4 cellular contexts compared by ENCODE assay signal in genomic region chr7:106340247-106340596, GRCh38. TPM values are rescaled to one million over a fixed set of nuclear protein-coding genes. Genes with fewer than 3 reads are reported as not detected.
DNase-seq lines count a peak whose midpoint lies in the region; ATAC-seq and TF ChIP-seq lines count a peak whose summit lies in the region.
"Not testable (repeated sequence)": the region's sequence is repeated elsewhere in the genome, so short reads cannot be mapped to it uniquely, and the experiment has no call there.

No MANE protein-coding gene starts in this region.

- peaks cover 27% of the 10 kb centered on the region for H3K36me3 Mint-ChIP-seq in activated CD4-positive, alpha-beta T cell treated with anti-CD3 and anti-CD28 coated beads, Interleukin-2, amount 10 ng/mL, durations not matched to agents 24 days and 14 days (ENCODE audit: low read depth)
- peaks cover 44 to 52% of the 10 kb centered on the region in 2 donors for H3K36me3 Mint-ChIP-seq in activated T-cell treated with anti-CD3 and anti-CD28 coated beads, Interleukin-2, amount 50 U/mL, for 72 hours (ENCODE audit: insufficient read depth in 2 of 2)
- H3K36me3 Mint-ChIP-seq in activated naive CD4-positive, alpha-beta T cell treated with anti-CD3 and anti-CD28 coated beads, Interleukin-2, amount 50 U/mL, for 72 hours = peaks cover 41 to 84% of the 10 kb centered on the region in 2 donors
- peaks cover 17% of the 10 kb centered on the region for H3K36me3 Mint-ChIP-seq in endothelial cell (ENCODE audit: low read depth, unreplicated experiment)

- not testable (repeated sequence) for H3K27me3 Mint-ChIP-seq in activated CD4-positive, alpha-beta T cell treated with anti-CD3 and anti-CD28 coated beads, Interleukin-2, amount 10 ng/mL, durations not matched to agents 24 days and 14 days; endothelial cell (ENCODE audit: unreplicated experiment)
- H3K27me3 Mint-ChIP-seq in activated T-cell treated with anti-CD3 and anti-CD28 coated beads, Interleukin-2, amount 50 U/mL, for 72 hours (ENCODE audit: low read depth) = peaks cover 27% of the 10 kb centered on the region

- not testable (repeated sequence) for H3K4me3 Mint-ChIP-seq in activated CD4-positive, alpha-beta T cell treated with anti-CD3 and anti-CD28 coated beads, Interleukin-2, amount 10 ng/mL, durations not matched to agents 24 days and 14 days
- peak overlapping the region in 1 of 2 donors; percentile 26 for H3K4me3 Mint-ChIP-seq in activated T-cell treated with anti-CD3 and anti-CD28 coated beads, Interleukin-2, amount 50 U/mL, for 72 hours
- H3K4me3 Mint-ChIP-seq in endothelial cell (ENCODE audit: unreplicated experiment) = peak overlapping the region; percentile 2

- H3K4me1 Mint-ChIP-seq in activated CD4-positive, alpha-beta T cell treated with anti-CD3 and anti-CD28 coated beads, Interleukin-2, amount 10 ng/mL, durations not matched to agents 24 days and 14 days = peaks cover 22% of the 10 kb centered on the region
- peaks cover 27% of the 10 kb centered on the region for H3K4me1 Mint-ChIP-seq in activated T-cell treated with anti-CD3 and anti-CD28 coated beads, Interleukin-2, amount 50 U/mL, for 72 hours (ENCODE audit: low read depth)
- H3K4me1 Mint-ChIP-seq in endothelial cell (ENCODE audit: unreplicated experiment) = not testable (repeated sequence)

- peak; percentile 30 for DNase-seq in activated CD4-positive, alpha-beta T cell treated with anti-CD3 and anti-CD28 coated beads, Interleukin-2, amount 10 ng/mL, durations not matched to agents 24 days and 14 days
- DNase-seq in activated T-cell treated with anti-CD3 and anti-CD28 coated beads, Interleukin-2, amount 50 U/mL, for 72 hours; activated naive CD4-positive, alpha-beta T cell treated with anti-CD3 and anti-CD28 coated beads, Interleukin-2, amount 50 U/mL, for 72 hours (ENCODE audit: low spot score in 2 of 2); endothelial cell (ENCODE audit: low spot score): not testable (repeated sequence)

- not testable (repeated sequence) for H3K27ac Mint-ChIP-seq in activated CD4-positive, alpha-beta T cell treated with anti-CD3 and anti-CD28 coated beads, Interleukin-2, amount 10 ng/mL, durations not matched to agents 24 days and 14 days; endothelial cell (ENCODE audit: unreplicated experiment)
- H3K27ac Mint-ChIP-seq in activated T-cell treated with anti-CD3 and anti-CD28 coated beads, Interleukin-2, amount 50 U/mL, for 72 hours = peak overlapping the region; percentile 62
- peak overlapping the region; percentile 13 to 91 for H3K27ac Mint-ChIP-seq in activated naive CD4-positive, alpha-beta T cell treated with anti-CD3 and anti-CD28 coated beads, Interleukin-2, amount 50 U/mL, for 72 hours

- ATAC-seq in activated T-cell treated with anti-CD3 and anti-CD28 coated beads, Interleukin-2, amount 50 U/mL, for 72 hours (replicated peaks in 1 of 2) = not testable (repeated sequence)
- peak; percentile 6 to 17 for ATAC-seq in activated naive CD4-positive, alpha-beta T cell treated with anti-CD3 and anti-CD28 coated beads, Interleukin-2, amount 50 U/mL, for 72 hours

- TF ChIP-seq CTCF in endothelial cell (IDR thresholded peaks at IDR 0.05; ENCODE audit: unreplicated experiment) = not testable (repeated sequence)

- peaks cover 20% of the 10 kb centered on the region for H3K9me3 Mint-ChIP-seq in activated CD4-positive, alpha-beta T cell treated with anti-CD3 and anti-CD28 coated beads, Interleukin-2, amount 10 ng/mL, durations not matched to agents 24 days and 14 days
- H3K9me3 Mint-ChIP-seq in activated T-cell treated with anti-CD3 and anti-CD28 coated beads, Interleukin-2, amount 50 U/mL, for 72 hours = peaks cover 24 to 32% of the 10 kb centered on the region in 2 donors
- peaks cover 42 to 53% of the 10 kb centered on the region in 2 donors for H3K9me3 Mint-ChIP-seq in activated naive CD4-positive, alpha-beta T cell treated with anti-CD3 and anti-CD28 coated beads, Interleukin-2, amount 50 U/mL, for 72 hours
- not testable (repeated sequence) for H3K9me3 Mint-ChIP-seq in endothelial cell (ENCODE audit: unreplicated experiment)

- intact Hi-C loops in activated CD4-positive, alpha-beta T cell treated with anti-CD3 and anti-CD28 coated beads, Interleukin-2, amount 10 ng/mL, durations not matched to agents 24 days and 14 days (cut with micrococcal nuclease) = not testable (repeated sequence)

RNA-seq across cellular contexts. Expression of gene NAMPT, which starts 55.4 kb away (rescaled TPM):
- total RNA-seq in activated CD4-positive, alpha-beta T cell treated with anti-CD3 and anti-CD28 coated beads, Interleukin-2, amount 10 ng/mL, durations not matched to agents 24 days and 14 days = 480 and 484 TPM in 2 replicates
- total RNA-seq in activated T-cell treated with anti-CD3 and anti-CD28 coated beads, Interleukin-2, amount 50 U/mL, for 72 hours = 1,000 to 10,000 TPM in 1 of 2 donors, 100 to 1,000 TPM in 1; 819 to 1,006 TPM
- total RNA-seq in activated naive CD4-positive, alpha-beta T cell treated with anti-CD3 and anti-CD28 coated beads, Interleukin-2, amount 50 U/mL, for 72 hours = 100 to 1,000 TPM; 334 to 524 TPM
- 153 TPM for total RNA-seq in endothelial cell (ENCODE audit: unreplicated experiment)
